ENCODE assay signal across 8 cellular contexts in the genomic region with DNA sequence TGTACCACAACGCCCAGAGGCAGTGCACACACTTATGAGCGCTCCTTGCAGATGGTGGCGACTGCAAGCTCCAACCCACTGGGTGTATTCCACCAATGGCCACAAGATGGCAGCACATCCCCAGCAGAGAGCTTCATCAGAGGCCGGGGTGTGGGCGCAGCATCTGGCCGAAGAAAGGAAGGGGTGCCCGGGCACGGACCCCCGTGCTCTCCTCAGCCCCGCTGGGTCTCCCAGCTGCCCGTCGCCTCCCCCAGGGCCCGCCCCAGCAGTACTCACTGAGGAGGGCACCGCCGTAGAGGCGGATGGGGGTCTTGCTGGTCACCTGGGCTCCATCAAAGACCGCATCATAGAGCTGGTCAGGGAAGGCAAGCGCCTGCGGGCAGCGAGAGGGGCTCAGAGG. TPM values are rescaled to one million over a fixed set of nuclear protein-coding genes. Genes with fewer than 3 reads are reported as not detected.
DNase-seq lines count a peak whose midpoint lies in the region; ATAC-seq and TF ChIP-seq lines count a peak whose summit lies in the region.

No MANE protein-coding gene starts in this region.

- no peak overlapping the region for H3K4me3 Mint-ChIP-seq in activated CD4-positive, alpha-beta T cell treated with anti-CD3 and anti-CD28 coated beads, Interleukin-2, amount 10 ng/mL, durations not matched to agents 24 days and 14 days

- TF ChIP-seq CTCF in GM12864 (IDR thresholded peaks at IDR 0.05; ENCODE audit: low read depth, low read length, missing control alignments): peak; percentile 91

- peak; percentile 43 for DNase-seq in GM12864 (ENCODE audit: low read depth)
- peak; percentile 48 for DNase-seq in NCI-H446 treated with DMSO at 0.1 percent for 48 hours (lab: John Stamatoyannopoulos, UW)
- DNase-seq in activated CD4-positive, alpha-beta T cell treated with anti-CD3 and anti-CD28 coated beads, Interleukin-2, amount 10 ng/mL, durations not matched to agents 24 days and 14 days: peak; percentile 94
- DNase-seq in dermis blood vessel endothelial cell: peak; percentile 92
- peak; percentile 82 to 85 for DNase-seq in lung microvascular endothelial cell (ENCODE audit: low read depth in 2 of 2)
- peak; percentile 78 for DNase-seq in stimulated activated CD8-positive, alpha-beta memory T cell treated with anti-CD3 and anti-CD28 coated beads, Interleukin-15, amount 100 ng/mL, for 24 hours (ENCODE audit: low read depth)

- no peak overlapping the region for H3K4me3 ChIP-seq in GM12864 (ENCODE audit: low read depth, low read length)

- no peaks in the 10 kb centered on the region for H3K27me3 Mint-ChIP-seq in activated CD4-positive, alpha-beta T cell treated with anti-CD3 and anti-CD28 coated beads, Interleukin-2, amount 10 ng/mL, durations not matched to agents 24 days and 14 days

- peak; percentile 59 for ATAC-seq in HG02981 (IDR thresholded peaks at IDR 0.05; ENCODE audit: unreplicated experiment)
- ATAC-seq in HG02763 (IDR thresholded peaks at IDR 0.05; ENCODE audit: unreplicated experiment): no peak

- no peaks in the 10 kb centered on the region for H3K4me1 Mint-ChIP-seq in activated CD4-positive, alpha-beta T cell treated with anti-CD3 and anti-CD28 coated beads, Interleukin-2, amount 10 ng/mL, durations not matched to agents 24 days and 14 days

- H3K36me3 Mint-ChIP-seq in activated CD4-positive, alpha-beta T cell treated with anti-CD3 and anti-CD28 coated beads, Interleukin-2, amount 10 ng/mL, durations not matched to agents 24 days and 14 days (ENCODE audit: low read depth): no peaks in the 10 kb centered on the region

- no peaks in the 10 kb centered on the region for H3K9me3 Mint-ChIP-seq in activated CD4-positive, alpha-beta T cell treated with anti-CD3 and anti-CD28 coated beads, Interleukin-2, amount 10 ng/mL, durations not matched to agents 24 days and 14 days

- no peak overlapping the region for H3K27ac Mint-ChIP-seq in activated CD4-positive, alpha-beta T cell treated with anti-CD3 and anti-CD28 coated beads, Interleukin-2, amount 10 ng/mL, durations not matched to agents 24 days and 14 days

- intact Hi-C loops in activated CD4-positive, alpha-beta T cell treated with anti-CD3 and anti-CD28 coated beads, Interleukin-2, amount 10 ng/mL, durations not matched to agents 24 days and 14 days (cut with micrococcal nuclease): loop anchor here (1.0 to 5.0 kb wide), 2 partner anchors 167 to 396 kb away; no protein-coding TSS in a partner anchor

RNA-seq across cellular contexts. Expression of gene TP53I11, which starts 14.2 kb away (rescaled TPM):
- 8.6 and 9.1 TPM in 2 replicates for total RNA-seq in activated CD4-positive, alpha-beta T cell treated with anti-CD3 and anti-CD28 coated beads, Interleukin-2, amount 10 ng/mL, durations not matched to agents 24 days and 14 days
- total RNA-seq in dermis blood vessel endothelial cell: 31.0 and 47.1 TPM in 2 replicates
- total RNA-seq in lung microvascular endothelial cell: 12.4 and 12.9 TPM in 2 replicates

Comparison
In these comparisons a context has a peak if more than half of its experiments do, and no peak if none do; other contexts are left out.
1. DNase-seq: peak in every context shown above with its lines; median percentile 94 in activated CD4-positive, alpha-beta T cell treated with anti-CD3 and anti-CD28 coated beads, Interleukin-2, amount 10 ng/mL, durations not matched to agents 24 days and 14 days; 92 in dermis blood vessel endothelial cell; 84 in lung microvascular endothelial cell; 78 in stimulated activated CD8-positive, alpha-beta memory T cell treated with anti-CD3 and anti-CD28 coated beads, Interleukin-15, amount 100 ng/mL, for 24 hours; 48 in NCI-H446 treated with DMSO at 0.1 percent for 48 hours; 43 in GM12864.